18 cellular contexts compared by ENCODE assay signal in the genomic region with DNA sequence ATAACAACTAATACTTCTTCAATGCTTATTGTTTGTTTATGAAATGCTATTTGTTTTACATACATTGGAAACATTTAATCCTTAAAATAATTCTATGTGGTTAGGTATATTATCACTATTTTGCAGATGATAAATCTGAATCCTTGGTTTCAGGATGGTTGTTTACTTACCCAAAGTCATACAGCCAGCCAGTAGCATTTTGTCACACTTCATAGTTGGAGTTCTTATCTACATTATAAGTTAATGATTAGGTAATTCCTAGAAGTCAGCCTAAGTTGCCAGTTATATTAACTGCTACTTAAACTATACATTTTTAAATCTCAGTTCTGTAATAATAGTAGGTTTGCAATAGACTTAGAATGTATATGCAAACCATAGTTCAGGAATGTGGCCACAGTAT.
DNase-seq lines count a peak whose midpoint lies in the region; ATAC-seq, FAIRE-seq and TF ChIP-seq lines count a peak whose summit lies in the region.
"Had no signal": no experiment of that assay in that cellular context is flagged by ENCODE, and none has a peak within 500 bp of the region (broad histone marks: within the 10 kb centered on the region; RNA-seq: fewer than 3 reads in every experiment).

No MANE protein-coding gene starts in this region.

- intact Hi-C loops in OCI-LY7 (cut with micrococcal nuclease; ENCODE audit: unreplicated experiment) (loop anchor here (2.0 kb wide), 1 partner anchor 416 kb away; no protein-coding TSS in a partner anchor), pancreas (cut with DNase I) (no loop called here)

- H3K9me2 ChIP-seq in OCI-LY7 (ENCODE audit: insufficient read depth, low read length), result no peaks in the 10 kb centered on the region

- CTCF ChIA-PET in OCI-LY7 (lab: Charles Lee; ENCODE audit: unreplicated experiment), result no interaction called here

- no peaks in the 10 kb centered on the region for H3K27me3 ChIP-seq in pancreas
- H3K27me3 ChIP-seq: BLaER1 had no signal

- H3K27ac ChIP-seq in OCI-LY7 (ENCODE audit: low read depth, low read length, poor library complexity, severe bottlenecking) (peak overlapping the region; percentile 99), pancreas (no peak overlapping the region)
- H3K27ac ChIP-seq: BLaER1, C4-2B had no signal

- BruUV-seq in OCI-LY7 (replicated peaks; lab: Mats Ljungman, UMichigan), result no TSS peak

- POLR2A ChIA-PET in OCI-LY7 (lab: Charles Lee), result interaction anchor here (0.9 to 8.9 kb wide), 14 partner anchors 12 to 370 kb away, joined by 3 to 130 read pairs (median 11); no protein-coding TSS in a partner anchor

- peak; percentile 56 to 75 (median 66) for ATAC-seq in pancreas
- ATAC-seq in HG03342 (IDR thresholded peaks at IDR 0.05; ENCODE audit: unreplicated experiment), result no peak
- ATAC-seq in GM21515 (IDR thresholded peaks at IDR 0.05; ENCODE audit: unreplicated experiment), result no peak
- ATAC-seq: CD8-positive, alpha-beta T cell; GM23338 had no signal

- H3K4me1 ChIP-seq in OCI-LY7 (ENCODE audit: insufficient read depth, low read length, poor library complexity, severe bottlenecking) (peaks cover 59% of the 10 kb centered on the region), pancreas (peaks cover 0 to 12% (median 6%) of the 10 kb centered on the region in 3 donors)

- H3K9me3 ChIP-seq in OCI-LY7 (ENCODE audit: low read length), result no peaks in the 10 kb centered on the region
- H3K9me3 ChIP-seq in pancreas, result no peaks in the 10 kb centered on the region
- H3K9me3 ChIP-seq: BLaER1, Caco-2 had no signal

- DNase-seq in OCI-LY7 (ENCODE audit: low spot score), result no peak
- no peak for DNase-seq in frontal cortex (ENCODE audit: low spot score in 2 of 2)
- DNase-seq in pancreas, result no peak
- no peak for DNase-seq in NCI-H774 (lab: John Stamatoyannopoulos, UW)
- DNase-seq: Caco-2; CD4-positive, CD25-positive, alpha-beta regulatory T cell; CD8-positive, alpha-beta T cell; DMS153; DND-41; H9; HFFc6 had no signal

- H3K79me2 ChIP-seq in OCI-LY7 (ENCODE audit: insufficient read depth, low read depth, low read length), result peaks cover 63% of the 10 kb centered on the region

- FAIRE-seq in frontal cortex (lab: Jason Lieb, UNC) (peak; percentile 42), pancreas (lab: Jason Lieb, UNC) (no peak)
- FAIRE-seq: G401.6, GM12892 had no signal

- H3K4me3 ChIP-seq in OCI-LY7 (ENCODE audit: low read depth, low read length, poor library complexity, severe bottlenecking), result peak overlapping the region; percentile 22
- no peak overlapping the region for H3K4me3 ChIP-seq in pancreas
- H3K4me3 ChIP-seq: BLaER1, GM23338 had no signal

- H4K20me1 ChIP-seq in OCI-LY7 (ENCODE audit: insufficient read depth, low read length), result no peaks in the 10 kb centered on the region
- H4K20me1 ChIP-seq: BLaER1 had no signal

- peak overlapping the region; percentile 88 for H3K4me2 ChIP-seq in OCI-LY7 (ENCODE audit: low read length)
- H3K4me2 ChIP-seq: BLaER1, GM23338 had no signal

- H2AFZ ChIP-seq in OCI-LY7 (ENCODE audit: low read length), result no peak overlapping the region
- H2AFZ ChIP-seq: GM23338 had no signal

- TF ChIP-seq CTCF in OCI-LY7 (conservative IDR thresholded peaks at IDR 0.05; ENCODE audit: low read length) (no peak), pancreas (IDR thresholded peaks at IDR 0.05) (no peak)

- H3K36me3 ChIP-seq in OCI-LY7 (ENCODE audit: insufficient read depth, low read length) (peaks cover 18% of the 10 kb centered on the region; the same call in 1 of the 2 replicates), pancreas (no peaks in the 10 kb centered on the region)
- H3K36me3 ChIP-seq: BLaER1 had no signal

Comparison
In these comparisons a context has a peak if more than half of its experiments do, and no peak if none do; other contexts are left out.
1. ATAC-seq: peak in pancreas (4 of 4); none in HG03342 (single experiment) and GM21515 (single experiment).